Comparison of ENCODE assay signal across 1 cellular context in the genomic region with DNA sequence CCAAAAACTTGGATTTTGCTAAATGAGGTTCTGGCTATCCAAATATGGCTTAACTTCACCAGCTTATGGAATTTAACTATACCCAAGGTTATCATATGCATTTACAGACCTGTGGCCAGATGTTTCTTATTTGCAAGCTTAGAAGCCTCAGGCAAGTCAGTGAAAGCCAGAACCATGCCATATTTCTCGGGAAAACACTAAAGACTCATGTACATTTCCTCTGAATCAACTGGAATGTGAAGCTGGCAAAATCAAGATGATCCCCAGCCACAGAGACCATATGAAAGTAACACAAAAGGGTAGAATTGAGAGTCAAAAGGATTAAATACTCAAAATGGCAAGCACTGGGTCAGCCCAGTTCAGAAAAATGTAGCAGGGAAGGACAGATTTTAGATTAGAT.
TF ChIP-seq lines count a peak whose summit lies in the region.

No MANE protein-coding gene starts in this region.

TF ChIP-seq in SK-N-SH treated with all-trans-retinoic acid at 6 μM for 48 hours, 23 proteins besides CTCF, POLR2A, EP300 and RAD21 (continued from another document):
- TF ChIP-seq ISL1 (CRISPR knock-in tag; IDR thresholded peaks at IDR 0.05) (no peak), TCF4 (CRISPR knock-in tag; IDR thresholded peaks at IDR 0.05; ENCODE audit: borderline replicate concordance) (no peak), ARNTL (CRISPR knock-in tag; IDR thresholded peaks at IDR 0.05; ENCODE audit: borderline replicate concordance, low read depth) (no peak)
